2 cellular contexts compared by ENCODE assay signal in the genomic region with DNA sequence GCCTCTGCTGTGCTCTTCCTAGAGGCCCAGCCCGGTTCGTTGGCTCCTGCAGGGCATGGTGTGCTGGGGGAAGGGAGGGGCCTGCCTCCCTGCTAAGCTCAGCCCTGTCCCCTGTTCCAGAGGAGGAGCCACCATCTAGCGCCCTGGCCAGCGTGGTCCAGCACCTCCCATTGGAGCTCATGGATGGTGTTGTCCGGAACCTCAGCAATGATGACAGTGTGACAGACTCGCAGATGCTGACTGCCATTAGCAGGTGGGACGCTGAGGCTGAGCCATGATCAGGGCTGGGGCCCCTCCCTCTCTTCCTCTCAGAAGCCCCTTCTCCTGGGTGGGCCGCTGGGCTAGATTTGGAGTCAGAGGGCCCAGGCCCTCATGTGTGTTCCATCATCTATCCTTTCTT.
TF ChIP-seq lines count a peak whose summit lies in the region.

No MANE protein-coding gene starts in this region.

TF ChIP-seq in A549, 52 proteins besides CTCF, POLR2A, EP300 and RAD21:
- TF ChIP-seq NFE2L2 (conservative IDR thresholded peaks at IDR 0.05; ENCODE audit: low read length): no peak
- TF ChIP-seq HMGXB4 (CRISPR knock-in tag; IDR thresholded peaks at IDR 0.05; ENCODE audit: borderline replicate concordance): no peak
- no peak for TF ChIP-seq RNF2 (IDR thresholded peaks at IDR 0.05; ENCODE audit: borderline replicate concordance, low read depth)
- no peak for TF ChIP-seq ATOH8 (CRISPR knock-in tag; IDR thresholded peaks at IDR 0.05; ENCODE audit: low read depth)

TF ChIP-seq in WTC11, 78 proteins besides CTCF, POLR2A, EP300 and RAD21:
- no peak for TF ChIP-seq RELA (CRISPR knock-in tag; IDR thresholded peaks at IDR 0.05; ENCODE audit: borderline replicate concordance)
- TF ChIP-seq NFATC4 (CRISPR knock-in tag; IDR thresholded peaks at IDR 0.05): no peak
- TF ChIP-seq TCF7 (CRISPR knock-in tag; IDR thresholded peaks at IDR 0.05; ENCODE audit: low read depth): no peak
- no peak for TF ChIP-seq OVOL2 (CRISPR knock-in tag; IDR thresholded peaks at IDR 0.05; ENCODE audit: borderline replicate concordance)
- TF ChIP-seq GABPB1 (CRISPR knock-in tag; IDR thresholded peaks at IDR 0.05): no peak
- no peak for TF ChIP-seq ETV6 (CRISPR knock-in tag; IDR thresholded peaks at IDR 0.05)
- no peak for TF ChIP-seq JUN (CRISPR knock-in tag; IDR thresholded peaks at IDR 0.05)
- TF ChIP-seq ZNF219 (CRISPR knock-in tag; IDR thresholded peaks at IDR 0.05; ENCODE audit: borderline replicate concordance): no peak
- TF ChIP-seq KAT7 (CRISPR knock-in tag; IDR thresholded peaks at IDR 0.05; ENCODE audit: borderline replicate concordance): no peak
- TF ChIP-seq, protein P1, sequence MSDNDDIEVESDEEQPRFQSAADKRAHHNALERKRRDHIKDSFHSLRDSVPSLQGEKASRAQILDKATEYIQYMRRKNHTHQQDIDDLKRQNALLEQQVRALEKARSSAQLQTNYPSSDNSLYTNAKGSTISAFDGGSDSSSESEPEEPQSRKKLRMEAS (CRISPR knock-in tag; IDR thresholded peaks at IDR 0.05): no peak
- TF ChIP-seq ATF3 (CRISPR knock-in tag; conservative IDR thresholded peaks at IDR 0.05): no peak
